16 cellular contexts compared by ENCODE assay signal in the genomic region with DNA sequence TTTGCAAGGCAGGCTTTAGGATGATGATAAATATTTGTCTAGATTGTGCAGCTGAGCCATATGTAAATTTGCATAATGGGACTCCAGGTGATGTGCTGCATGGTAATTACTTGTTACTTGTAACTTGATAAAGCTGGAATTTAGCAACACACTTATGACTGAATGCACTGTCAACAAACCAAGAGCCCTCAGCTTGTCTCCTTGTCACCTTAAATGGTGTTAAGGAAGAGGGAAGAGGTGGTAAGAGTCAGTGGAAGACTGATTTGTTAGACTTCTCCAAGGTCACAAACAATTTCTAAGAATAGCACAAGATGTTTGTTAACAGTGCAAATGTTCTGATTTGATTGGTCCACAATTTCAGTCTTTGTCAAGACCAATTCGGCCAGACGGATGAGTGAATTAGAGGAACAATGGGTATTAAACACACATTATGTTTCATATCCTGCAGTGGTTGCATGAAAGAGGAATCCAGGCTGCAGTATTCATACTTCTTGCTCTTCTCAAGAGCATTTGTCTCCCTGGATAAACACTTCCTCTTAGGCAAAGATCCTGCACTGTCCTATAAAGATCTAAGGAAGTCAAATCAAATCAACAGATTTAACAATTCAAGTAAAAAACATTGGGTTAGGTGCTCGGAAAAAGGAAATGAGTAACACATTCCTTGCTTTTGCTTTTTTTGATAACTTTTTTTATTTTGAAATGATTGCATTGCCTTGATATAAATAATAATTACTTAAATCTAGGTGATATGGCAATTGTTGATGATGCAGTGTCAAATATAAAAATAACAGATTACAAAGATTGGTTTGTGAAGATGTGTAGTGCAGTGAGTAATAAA.
DNase-seq lines count a peak whose midpoint lies in the region; ATAC-seq and TF ChIP-seq lines count a peak whose summit lies in the region.
"Had no signal": no experiment of that assay in that cellular context is flagged by ENCODE, and none has a peak within 500 bp of the region (broad histone marks: within the 10 kb centered on the region; RNA-seq: fewer than 3 reads in every experiment).

No MANE protein-coding gene starts in this region.

- H3K4me1 ChIP-seq in left lung, result no peaks in the 10 kb centered on the region
- H3K4me1 ChIP-seq: right atrium auricular region had no signal

- peak; percentile 62 for ATAC-seq in left lung
- ATAC-seq: K562, Panc1 had no signal

- TF ChIP-seq CTCF in left lung (IDR thresholded peaks at IDR 0.05), result no peak

- intact Hi-C loops in left lung (cut with DNase I), result no loop called here

- no peaks in the 10 kb centered on the region for H3K9me3 ChIP-seq in left lung
- H3K9me3 ChIP-seq: BE2C, right atrium auricular region had no signal

- no peak overlapping the region for H3K4me3 ChIP-seq in left lung
- H3K4me3 ChIP-seq: K562, lung, right atrium auricular region had no signal

- no peaks in the 10 kb centered on the region for H3K36me3 ChIP-seq in left lung
- H3K36me3 ChIP-seq: BE2C, right atrium auricular region had no signal

- peak; percentile 24 for DNase-seq in ELR (ENCODE audit: low read depth)
- DNase-seq in NCI-H187 (lab: John Stamatoyannopoulos, UW), result peak; percentile 10 to 26
- peak; percentile 58 for DNase-seq in NCI-H748 treated with DMSO at 0.1 percent for 48 hours (lab: John Stamatoyannopoulos, UW)
- DNase-seq in left lung, result no peak
- DNase-seq in KG1 (lab: John Stamatoyannopoulos, UW), result no peak
- DNase-seq in activated CD4-positive, alpha-beta T cell treated with anti-CD3 and anti-CD28 coated beads, Interleukin-2, amount 50 U/mL, for 1 hour, result no peak
- no peak for DNase-seq in stimulated activated naive CD4-positive, alpha-beta T cell treated with Interleukin-2 at 50 U/mL for 16 hours (lab: John Stamatoyannopoulos, UW)
- DNase-seq: activated naive CD8-positive, alpha-beta T cell treated with anti-CD3 and anti-CD28 coated beads for 36 hours; activated T-cell treated with anti-CD3 and anti-CD28 coated beads, Interleukin-2, amount 50 U/mL, for 1 hour; BE2C; DMS79; foreskin fibroblast had no signal

- H3K27me3 ChIP-seq in left lung, result no peaks in the 10 kb centered on the region
- H3K27me3 ChIP-seq: BE2C, right atrium auricular region had no signal

- no peak overlapping the region for H3K27ac ChIP-seq in left lung
- H3K27ac ChIP-seq: right atrium auricular region had no signal

Comparison
In these comparisons a context has a peak if more than half of its experiments do, and no peak if none do; other contexts are left out.
1. DNase-seq: peak in ELR (single experiment), NCI-H187 (2 of 2) and NCI-H748 treated with DMSO at 0.1 percent for 48 hours (single experiment); none in left lung (0 of 2), KG1 (single experiment), activated CD4-positive, alpha-beta T cell treated with anti-CD3 and anti-CD28 coated beads, Interleukin-2, amount 50 U/mL, for 1 hour (single experiment) and stimulated activated naive CD4-positive, alpha-beta T cell treated with Interleukin-2 at 50 U/mL for 16 hours (single experiment).